In the genomic region with DNA sequence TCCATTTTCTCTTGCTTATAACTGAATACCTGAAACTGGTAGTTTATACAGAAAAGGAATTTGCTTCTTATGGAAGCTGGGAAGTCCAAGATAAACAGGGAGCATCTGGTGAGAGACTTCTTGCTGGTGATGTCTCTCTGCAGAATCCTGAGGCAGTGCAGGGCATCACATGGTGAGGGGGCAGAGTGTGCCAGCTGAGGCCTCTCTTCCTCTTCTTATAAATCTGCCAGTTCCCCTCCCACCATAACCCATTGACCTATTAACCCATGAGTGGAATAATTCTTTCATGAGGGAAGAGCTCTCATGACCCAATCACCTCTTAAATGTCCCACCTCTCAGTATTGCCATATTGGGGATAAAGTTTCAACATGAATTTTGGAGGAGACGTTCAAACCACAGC, we compare ENCODE assay signal across 19 cellular contexts.
"Had no signal": no experiment of that assay in that cellular context is flagged by ENCODE, and none has a peak within 500 bp of the region (broad histone marks: within the 10 kb centered on the region; RNA-seq: fewer than 3 reads in every experiment).

No MANE protein-coding gene starts in this region.

- ATAC-seq: heart left ventricle, left lobe of liver, natural killer cell, right cardiac atrium had no signal

- H3K27me3 ChIP-seq: colonic mucosa, neural progenitor cell, ovary, uterus had no signal

- H3K4me3 Mint-ChIP-seq: memory B cell, mesothelial cell of epicardium, natural killer cell, neural progenitor cell had no signal

- H3K4me1 Mint-ChIP-seq: memory B cell, mesothelial cell of epicardium, natural killer cell, neural progenitor cell had no signal

- H3K9me3 Mint-ChIP-seq: memory B cell, mesothelial cell of epicardium, natural killer cell, neural progenitor cell had no signal

- H3K36me3 ChIP-seq: colonic mucosa, heart left ventricle, neural progenitor cell, ovary, uterus had no signal

- H3K27ac Mint-ChIP-seq: memory B cell, mesothelial cell of epicardium, natural killer cell, neural progenitor cell, progenitor cell of endocrine pancreas had no signal

- H3K36me3 Mint-ChIP-seq: memory B cell, mesothelial cell of epicardium, natural killer cell, neural progenitor cell had no signal

- H3K4me3 ChIP-seq: colonic mucosa, heart left ventricle, neural progenitor cell, ovary, smooth muscle cell, uterus had no signal

- H3K4me1 ChIP-seq: colonic mucosa, neural progenitor cell, uterus had no signal

- H3K27ac ChIP-seq: colonic mucosa, heart left ventricle, neural progenitor cell, ovary, uterus had no signal

- DNase-seq: colonic mucosa; dermis blood vessel endothelial cell; erythroblast; heart left ventricle; hippocampal formation; natural killer cell; nucleus accumbens; ovary; right cardiac atrium; stimulated activated CD4-positive, alpha-beta T cell treated with anti-CD3 and anti-CD28 coated beads, Interleukin-2, amount 100 ng/mL, for 48 hours; stimulated activated naive CD4-positive, alpha-beta T cell treated with Interleukin-2 at 50 U/mL for 16 hours; trophoblast cell; uterus had no signal

- H3K9me3 ChIP-seq: colonic mucosa, heart left ventricle, ovary, uterus had no signal
